In the genomic region with DNA sequence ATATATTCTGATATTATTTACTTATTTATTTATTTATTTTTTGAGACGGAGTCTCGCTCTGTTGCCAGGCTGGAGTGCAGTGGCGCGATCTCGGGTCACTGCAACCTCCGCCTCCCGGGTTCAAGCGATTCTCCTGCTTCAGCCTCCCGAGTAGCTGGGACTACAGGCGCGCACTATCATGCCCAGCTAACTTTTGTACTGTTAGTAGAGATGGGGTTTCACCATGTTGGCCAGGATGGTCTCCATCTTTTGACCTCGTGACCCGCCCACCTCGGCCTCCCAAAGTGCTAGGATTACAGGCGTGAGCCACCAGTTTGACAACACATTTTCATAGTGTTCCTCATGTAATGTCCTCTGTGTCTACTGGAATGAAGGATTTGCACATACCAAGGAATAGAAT, we compare ENCODE assay signal across 8 cellular contexts. TPM values are rescaled to one million over a fixed set of nuclear protein-coding genes. Genes with fewer than 3 reads are reported as not detected.
DNase-seq lines count a peak whose midpoint lies in the region; ATAC-seq and TF ChIP-seq lines count a peak whose summit lies in the region.
"Not testable (repeated sequence)": the region's sequence is repeated elsewhere in the genome, so short reads cannot be mapped to it uniquely, and the experiment has no call there.

No MANE protein-coding gene starts in this region.

- not testable (repeated sequence) for H3K9me3 ChIP-seq in CD4-positive, CD25-positive, alpha-beta regulatory T cell (ENCODE audit: control insufficient read depth in 2 of 2, low read length in 2 of 2); ascending aorta; tibial nerve

- H3K27ac Mint-ChIP-seq in CD4-positive, CD25-positive, alpha-beta regulatory T cell = peak overlapping the region in 2 of 3 donors; percentile 11 to 58
- H3K27ac Mint-ChIP-seq in WTC11 = not testable (repeated sequence)
- H3K27ac Mint-ChIP-seq in memory B cell (peak overlapping the region; percentile 12), progenitor cell of endocrine pancreas (peak overlapping the region; percentile 39)

- H3K4me1 ChIP-seq in CD4-positive, CD25-positive, alpha-beta regulatory T cell (ENCODE audit: control insufficient read depth, insufficient read depth, low read length, poor library complexity, severe bottlenecking) = peaks cover 43% of the 10 kb centered on the region
- H3K4me1 ChIP-seq in ascending aorta = peaks cover 4 to 23% of the 10 kb centered on the region in 2 donors
- H3K4me1 ChIP-seq in tibial nerve = peaks cover 9 to 41% (median 13%) of the 10 kb centered on the region in 4 donors

- not testable (repeated sequence) for TF ChIP-seq CTCF in WTC11 (IDR thresholded peaks at IDR 0.05); ascending aorta (IDR thresholded peaks at IDR 0.05); epithelial cell of proximal tubule (conservative IDR thresholded peaks at IDR 0.05; ENCODE audit: low read depth, low read length); progenitor cell of endocrine pancreas (IDR thresholded peaks at IDR 0.05; ENCODE audit: unreplicated experiment); tibial nerve (IDR thresholded peaks at IDR 0.05)

- H3K27ac ChIP-seq in CD4-positive, CD25-positive, alpha-beta regulatory T cell (ENCODE audit: insufficient read depth, low read length, poor library complexity, severe bottlenecking); tibial nerve: not testable (repeated sequence)
- peak overlapping the region in 1 of 2 donors; percentile 93 for H3K27ac ChIP-seq in ascending aorta

- peaks cover 11% of the 10 kb centered on the region for H3K36me3 ChIP-seq in CD4-positive, CD25-positive, alpha-beta regulatory T cell (ENCODE audit: control insufficient read depth, insufficient read depth, low read length)
- not testable (repeated sequence) for H3K36me3 ChIP-seq in ascending aorta, tibial nerve

- peak overlapping the region; percentile 45 to 92 (median 84) for H3K4me3 Mint-ChIP-seq in CD4-positive, CD25-positive, alpha-beta regulatory T cell
- H3K4me3 Mint-ChIP-seq in WTC11 = peak overlapping the region; percentile 97
- peak overlapping the region; percentile 64 for H3K4me3 Mint-ChIP-seq in memory B cell
- peak overlapping the region; percentile 68 for H3K4me3 Mint-ChIP-seq in progenitor cell of endocrine pancreas (ENCODE audit: low read depth)

- not testable (repeated sequence) for H3K27me3 ChIP-seq in CD4-positive, CD25-positive, alpha-beta regulatory T cell (ENCODE audit: control insufficient read depth, insufficient read depth, low read length); ascending aorta; tibial nerve

- intact Hi-C loops in ascending aorta (cut with DNase I) = loop anchor here (2.0 to 10.0 kb wide), 3 partner anchors 239 to 799 kb away; a partner anchor contains a TSS

- H3K9me3 Mint-ChIP-seq in CD4-positive, CD25-positive, alpha-beta regulatory T cell; WTC11; memory B cell; progenitor cell of endocrine pancreas (ENCODE audit: low read depth): not testable (repeated sequence)

- not testable (repeated sequence) for TF ChIP-seq POLR2A in tibial nerve (IDR thresholded peaks at IDR 0.05)

- H3K36me3 Mint-ChIP-seq in CD4-positive, CD25-positive, alpha-beta regulatory T cell = peaks cover 20% of the 10 kb centered on the region
- H3K36me3 Mint-ChIP-seq in WTC11; progenitor cell of endocrine pancreas (ENCODE audit: insufficient read depth): not testable (repeated sequence)
- peaks cover 15% of the 10 kb centered on the region for H3K36me3 Mint-ChIP-seq in memory B cell

- not testable (repeated sequence) for DNase-seq in CD4-positive, CD25-positive, alpha-beta regulatory T cell; Jurkat, Clone E6-1 (ENCODE audit: low read depth, low spot score); WTC11 (ENCODE audit: low spot score); ascending aorta (ENCODE audit: low spot score in 2 of 2); epithelial cell of proximal tubule (ENCODE audit: low read depth); memory B cell (ENCODE audit: low spot score in 2 of 2); progenitor cell of endocrine pancreas (ENCODE audit: low spot score, unreplicated experiment); tibial nerve (ENCODE audit: low spot score in 2 of 2)

- POLR2A ChIA-PET in WTC11 (lab: Charles Lee) = not testable (repeated sequence)

- H3K4me3 ChIP-seq in CD4-positive, CD25-positive, alpha-beta regulatory T cell (ENCODE audit: low read depth, low read length) = peak overlapping the region; percentile 69
- H3K4me3 ChIP-seq in Jurkat, Clone E6-1 (ENCODE audit: low read length) = peak overlapping the region; percentile 81; the same call in 1 of the 2 replicates
- H3K4me3 ChIP-seq in ascending aorta (peak overlapping the region; percentile 73 to 96), epithelial cell of proximal tubule (ENCODE audit: low read depth, low read length) (peak overlapping the region; percentile 81), tibial nerve (peak overlapping the region; percentile 69 to 99 (median 90))

- not testable (repeated sequence) for H3K27me3 Mint-ChIP-seq in CD4-positive, CD25-positive, alpha-beta regulatory T cell; memory B cell; progenitor cell of endocrine pancreas
- peaks cover 15% of the 10 kb centered on the region for H3K27me3 Mint-ChIP-seq in WTC11 (ENCODE audit: low read depth)

- 92 to 93% methylated on average over 15 of the region's 15 CpGs for WGBS in tibial nerve, 2 donors

- CTCF ChIA-PET in WTC11 (lab: Charles Lee) = interaction anchor here (0.6 to 1.5 kb wide), 2 partner anchors 47 to 869 kb away, joined by 4 read pairs; no protein-coding TSS in a partner anchor

- not testable (repeated sequence) for TF ChIP-seq EP300 in tibial nerve (IDR thresholded peaks at IDR 0.05)

- not testable (repeated sequence) for ATAC-seq in CD4-positive, CD25-positive, alpha-beta regulatory T cell (ENCODE audit: low read depth in 2 of 2); WTC11; memory B cell (ENCODE audit: low read depth)

- H3K4me1 Mint-ChIP-seq in CD4-positive, CD25-positive, alpha-beta regulatory T cell = peaks cover 40 to 68% (median 53%) of the 10 kb centered on the region in 4 donors
- H3K4me1 Mint-ChIP-seq in WTC11 = peaks cover 19% of the 10 kb centered on the region
- peaks cover 33% of the 10 kb centered on the region for H3K4me1 Mint-ChIP-seq in memory B cell
- H3K4me1 Mint-ChIP-seq in progenitor cell of endocrine pancreas (ENCODE audit: low read depth) = peaks cover 27% of the 10 kb centered on the region

RNA-seq across cellular contexts. Expression of a gene that starts 1.4 kb away (rescaled TPM):
- total RNA-seq in CD4-positive, CD25-positive, alpha-beta regulatory T cell = 94.0 TPM
- polyA plus RNA-seq in CD4-positive, CD25-positive, alpha-beta regulatory T cell = 100 to 1,000 TPM in 1 of 4 donors, 10 to 100 TPM in 3; 73.4 to 110 (median 82.4) TPM
- polyA plus RNA-seq in Jurkat, Clone E6-1 (2012; ENCODE audit: insufficient read depth, insufficient read length) = 45.9 TPM
- 61.1 to 71.4 TPM (median 65.7 TPM) in 3 replicates for total RNA-seq in WTC11 (2021)
- total RNA-seq in ascending aorta = 8.3 TPM
- 29.3 and 30.3 TPM in 2 replicates for total RNA-seq in epithelial cell of proximal tubule
- total RNA-seq in progenitor cell of endocrine pancreas = 81.0 and 86.1 TPM in 2 replicates
- 10 to 100 TPM; 20.7 to 33.3 (median 23.2) TPM for total RNA-seq in tibial nerve
